In the genomic region with DNA sequence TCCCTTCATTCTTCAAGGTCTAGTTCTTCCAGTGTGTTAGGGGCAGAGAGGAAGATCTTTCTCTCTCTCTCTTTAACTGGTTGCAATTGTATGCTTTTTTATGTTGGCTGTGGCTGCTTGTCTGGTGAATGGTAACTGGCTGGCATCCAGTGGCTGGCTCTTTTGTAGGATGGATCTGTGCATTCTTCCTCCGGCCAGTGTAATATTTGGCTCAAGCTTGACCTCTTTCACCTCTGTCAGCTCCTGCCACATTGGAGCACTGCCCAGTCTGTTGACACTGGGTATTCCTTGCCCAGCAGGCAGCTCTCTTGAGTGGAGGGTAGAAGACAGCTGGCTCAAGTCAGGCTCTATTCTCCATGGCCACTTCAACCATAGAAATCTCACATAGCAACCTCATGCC, we compare ENCODE assay signal across 16 cellular contexts.
DNase-seq lines count a peak whose midpoint lies in the region; ATAC-seq and TF ChIP-seq lines count a peak whose summit lies in the region.
"Had no signal": no experiment of that assay in that cellular context is flagged by ENCODE, and none has a peak within 500 bp of the region (broad histone marks: within the 10 kb centered on the region; RNA-seq: fewer than 3 reads in every experiment).

No MANE protein-coding gene starts in this region.

- H3K27ac ChIP-seq in left lung: no peak overlapping the region
- H3K27ac ChIP-seq: hepatocyte, pancreas had no signal

- no peaks in the 10 kb centered on the region for H3K36me3 ChIP-seq in left lung
- H3K36me3 ChIP-seq: pancreas had no signal

- no peak for ATAC-seq in left lung
- ATAC-seq in GM18861 (IDR thresholded peaks at IDR 0.05; ENCODE audit: unreplicated experiment): no peak
- ATAC-seq in GM19395 (IDR thresholded peaks at IDR 0.05; ENCODE audit: unreplicated experiment): no peak
- ATAC-seq: activated CD4-positive, alpha-beta T cell treated with anti-CD3 and anti-CD28 coated beads for 36 hours; pancreas; stimulated activated effector memory CD8-positive, alpha-beta T cell treated with anti-CD3 and anti-CD28 coated beads, Interleukin-12 subunit alpha, Interleukin-12 subunit beta, amount 100 ng/mL, for 72 hours had no signal

- H3K4me1 ChIP-seq in left lung: no peaks in the 10 kb centered on the region
- H3K4me1 ChIP-seq: pancreas had no signal

- H3K9me3 ChIP-seq in left lung: peaks cover 0 to 6% of the 10 kb centered on the region in 2 donors
- H3K9me3 ChIP-seq: pancreas had no signal

- H3K4me3 ChIP-seq in AG09309 (ENCODE audit: control insufficient read depth, low read depth, low read length) (no peak overlapping the region), left lung (no peak overlapping the region)
- H3K4me3 ChIP-seq: hepatocyte, pancreas had no signal

- intact Hi-C loops in left lung (cut with DNase I): no loop called here

- H3K27me3 ChIP-seq in left lung: no peaks in the 10 kb centered on the region
- H3K27me3 ChIP-seq: hepatocyte, pancreas had no signal

- peak; percentile 8 for DNase-seq in AG09309 (ENCODE audit: low read depth)
- DNase-seq in NCI-H1092 (lab: John Stamatoyannopoulos, UW): peak; percentile 75
- DNase-seq in astrocyte of the hippocampus (ENCODE audit: low read depth, low spot score): peak; percentile 70
- DNase-seq in medulla oblongata (ENCODE audit: extremely low spot score): peak; percentile 76
- DNase-seq in left lung: no peak
- DNase-seq in activated T-cell treated with anti-CD3 and anti-CD28 coated beads for 4 hours: no peak
- DNase-seq: activated CD4-positive, alpha-beta T cell treated with anti-CD3 and anti-CD28 coated beads for 36 hours; activated T-cell treated with anti-CD3 and anti-CD28 coated beads, Interleukin-2, amount 50 U/mL, for 48 hours; DND-41; mesendoderm; NCI-H1694 treated with DMSO at 0.1 percent for 48 hours; pancreas had no signal

- TF ChIP-seq CTCF in AG09309 (IDR thresholded peaks at IDR 0.05; ENCODE audit: control insufficient read depth, insufficient read depth, low read depth, low read length, missing control alignments): no peak
- no peak for TF ChIP-seq CTCF in left lung (IDR thresholded peaks at IDR 0.05)

Comparison
In these comparisons a context has a peak if more than half of its experiments do, and no peak if none do; other contexts are left out.
1. DNase-seq: peak in AG09309 (single experiment), NCI-H1092 (single experiment), astrocyte of the hippocampus (single experiment) and medulla oblongata (single experiment); none in left lung (0 of 2) and activated T-cell treated with anti-CD3 and anti-CD28 coated beads for 4 hours (single experiment).